Comparison of ENCODE assay signal across 2 cellular contexts in the genomic region with DNA sequence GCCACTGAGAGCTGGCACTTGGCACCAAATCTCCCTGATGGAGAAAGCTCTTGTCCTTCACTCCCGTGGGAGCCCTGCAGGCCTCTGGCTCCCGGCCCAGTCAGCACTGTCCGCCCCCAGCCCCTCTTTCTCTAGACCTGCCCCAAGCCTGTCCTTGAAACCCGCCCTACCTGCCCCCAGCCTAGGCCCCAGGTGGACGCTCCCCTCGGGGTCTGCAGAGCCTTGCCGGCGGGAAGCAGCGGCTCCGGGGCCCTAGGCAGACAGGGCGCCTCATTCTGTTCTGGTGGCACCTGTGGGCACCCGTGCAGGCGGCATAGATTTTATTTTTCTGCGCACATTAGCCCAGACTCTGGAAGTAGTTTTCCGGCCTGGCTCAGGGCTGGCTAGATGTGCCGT.
TF ChIP-seq lines count a peak whose summit lies in the region.

No MANE protein-coding gene starts in this region.

TF ChIP-seq in GM23338, 12 proteins besides CTCF, POLR2A, EP300 and RAD21:
- TF ChIP-seq JUNB (IDR thresholded peaks at IDR 0.05; ENCODE audit: unreplicated experiment): no peak
- no peak for TF ChIP-seq POLR2AphosphoS5 (IDR thresholded peaks at IDR 0.05; ENCODE audit: low read depth)
- no peak for TF ChIP-seq CREB1 (CRISPR knock-in tag; IDR thresholded peaks at IDR 0.05; ENCODE audit: low read depth)
- no peak for TF ChIP-seq ZNF114 (CRISPR knock-in tag; IDR thresholded peaks at IDR 0.05)
- TF ChIP-seq EZH2 (IDR thresholded peaks at IDR 0.05; ENCODE audit: low read depth, unreplicated experiment): no peak
- no peak for TF ChIP-seq NANOG (IDR thresholded peaks at IDR 0.05; ENCODE audit: borderline replicate concordance)
- TF ChIP-seq EZH2phosphoT487 (IDR thresholded peaks at IDR 0.05; ENCODE audit: unreplicated experiment): no peak
- no peak for TF ChIP-seq ETS1 (IDR thresholded peaks at IDR 0.05)
- no peak for TF ChIP-seq STAT1 (IDR thresholded peaks at IDR 0.05; ENCODE audit: unreplicated experiment)
TF ChIP-seq in GM23338: peak in this region for 0.

TF ChIP-seq in WTC11, 78 proteins besides CTCF, POLR2A, EP300 and RAD21:
- TF ChIP-seq ZNF423 (CRISPR knock-in tag; IDR thresholded peaks at IDR 0.05) (no peak), TEAD1 (CRISPR knock-in tag; IDR thresholded peaks at IDR 0.05) (no peak), SMAD3 (CRISPR knock-in tag; IDR thresholded peaks at IDR 0.05; ENCODE audit: borderline replicate concordance) (no peak), MLX (CRISPR knock-in tag; IDR thresholded peaks at IDR 0.05) (no peak), ERG (CRISPR knock-in tag; IDR thresholded peaks at IDR 0.05) (no peak), PRRX2 (CRISPR knock-in tag; IDR thresholded peaks at IDR 0.05) (no peak)
